11 cellular contexts compared by ENCODE assay signal in the genomic region with DNA sequence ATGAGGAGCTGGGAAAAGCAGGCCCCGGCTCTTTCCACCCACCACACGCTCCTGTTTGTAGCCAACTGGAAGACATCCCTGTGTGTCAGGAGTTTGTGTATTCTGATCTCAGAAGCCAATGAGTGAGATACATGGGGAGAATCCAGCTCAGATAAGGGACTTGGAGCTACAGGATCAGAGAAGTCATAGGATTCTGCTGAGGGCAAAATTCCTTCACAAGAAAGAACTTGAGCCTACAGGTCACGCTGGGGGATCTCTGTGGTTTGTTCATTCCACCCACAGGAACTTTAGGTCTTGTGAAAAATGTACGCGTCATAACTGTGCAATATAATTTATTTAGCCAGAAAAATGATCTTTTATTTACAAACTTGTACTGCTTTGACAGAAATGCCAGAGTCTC.
"Had no signal": no experiment of that assay in that cellular context is flagged by ENCODE, and none has a peak within 500 bp of the region (broad histone marks: within the 10 kb centered on the region; RNA-seq: fewer than 3 reads in every experiment).

No MANE protein-coding gene starts in this region.

- DNase-seq: activated CD4-positive, alpha-beta T cell treated with anti-CD3 and anti-CD28 coated beads, Interleukin-2, amount 10 ng/mL, durations not matched to agents 7 days and 5 days; activated CD4-positive, CD25-positive, alpha-beta regulatory T cell; activated naive CD8-positive, alpha-beta T cell treated with anti-CD3 and anti-CD28 coated beads for 36 hours; aorta; gastrocnemius medialis; heart right ventricle; mucosa of descending colon; naive thymus-derived CD4-positive, alpha-beta T cell; ovary had no signal

- H3K36me3 ChIP-seq: gastrocnemius medialis, heart right ventricle, ovary had no signal

- H3K4me1 ChIP-seq: gastrocnemius medialis, heart right ventricle had no signal

- H3K4me3 ChIP-seq: gastrocnemius medialis, heart right ventricle, mucosa of descending colon, ovary had no signal

- ATAC-seq: gastrocnemius medialis; heart right ventricle; left lobe of liver; mucosa of descending colon; naive thymus-derived CD4-positive, alpha-beta T cell; stimulated activated effector memory CD8-positive, alpha-beta T cell treated with anti-CD3 and anti-CD28 coated beads, Interleukin-12 subunit alpha, Interleukin-12 subunit beta, amount 100 ng/mL, for 72 hours had no signal

- H3K9me3 ChIP-seq: gastrocnemius medialis, ovary had no signal

- H3K27me3 ChIP-seq: gastrocnemius medialis, ovary had no signal

- H3K27ac ChIP-seq: gastrocnemius medialis, heart right ventricle, ovary had no signal
